ENCODE assay signal across 9 cellular contexts in genomic region chr2:216619411-216620393, GRCh38. TPM values are rescaled to one million over a fixed set of nuclear protein-coding genes. Genes with fewer than 3 reads are reported as not detected.
DNase-seq lines count a peak whose midpoint lies in the region; ATAC-seq lines count a peak whose summit lies in the region.
"Had no signal": no experiment of that assay in that cellular context is flagged by ENCODE, and none has a peak within 500 bp of the region (broad histone marks: within the 10 kb centered on the region; RNA-seq: fewer than 3 reads in every experiment).

No MANE protein-coding gene starts in this region.

- no peaks in the 10 kb centered on the region for H3K36me3 Mint-ChIP-seq in activated T-helper 1 cell treated with anti-CD3 and anti-CD28 coated beads, Interleukin-12 subunit alpha, Interleukin-12 subunit beta, Interleukin-2, Interleukin-4 antibody, amounts not matched to agents 30 ng/mL and 10 ng/mL and 1 ng/mL, durations not matched to agents 14 hours and 24 hours and 36 hours (ENCODE audit: low read depth)
- H3K36me3 Mint-ChIP-seq in naive thymus-derived CD4-positive, alpha-beta T cell, result no peaks in the 10 kb centered on the region

- H3K27ac ChIP-seq in naive thymus-derived CD4-positive, alpha-beta T cell (ENCODE audit: low read depth, low read length), result no peak overlapping the region

- CTCF ChIA-PET in naive thymus-derived CD4-positive, alpha-beta T cell (lab: Charles Lee), result no interaction called here

- no peaks in the 10 kb centered on the region for H3K9me3 Mint-ChIP-seq in activated T-helper 1 cell treated with anti-CD3 and anti-CD28 coated beads, Interleukin-12 subunit alpha, Interleukin-12 subunit beta, Interleukin-2, Interleukin-4 antibody, amounts not matched to agents 30 ng/mL and 10 ng/mL and 1 ng/mL, durations not matched to agents 14 hours and 24 hours and 36 hours
- H3K9me3 Mint-ChIP-seq in naive thymus-derived CD4-positive, alpha-beta T cell, result peaks cover 0 to 7% (median 0%) of the 10 kb centered on the region in 11 donors

- POLR2A ChIA-PET in naive thymus-derived CD4-positive, alpha-beta T cell (lab: Charles Lee), result no interaction called here

- intact Hi-C loops in activated T-helper 1 cell treated with anti-CD3 and anti-CD28 coated beads, Interleukin-12 subunit alpha, Interleukin-12 subunit beta, Interleukin-2, Interleukin-4 antibody, amounts not matched to agents 30 ng/mL and 10 ng/mL and 1 ng/mL, durations not matched to agents 14 hours and 24 hours and 36 hours (cut with micrococcal nuclease), result no loop called here
- intact Hi-C loops in naive thymus-derived CD4-positive, alpha-beta T cell (cut with micrococcal nuclease), result no loop called here

- DNase-seq in NCI-H2107 treated with DMSO at 0.1 percent for 48 hours (lab: John Stamatoyannopoulos, UW; ENCODE audit: unreplicated experiment) (peak; percentile 90), RPMI8226 (no peak), Ammon's horn (ENCODE audit: low spot score) (no peak)
- no peak for DNase-seq in activated T-helper 1 cell treated with anti-CD3 and anti-CD28 coated beads, Interleukin-12 subunit alpha, Interleukin-12 subunit beta, Interleukin-2, Interleukin-4 antibody, amounts not matched to agents 30 ng/mL and 10 ng/mL and 1 ng/mL, durations not matched to agents 14 hours and 24 hours and 36 hours (ENCODE audit: low spot score)
- peak in 1 of 9 donors; percentile 3 for DNase-seq in naive thymus-derived CD4-positive, alpha-beta T cell
- DNase-seq: NCI-H526 treated with DMSO at 0.1 percent for 48 hours had no signal

- H3K9me3 ChIP-seq in naive thymus-derived CD4-positive, alpha-beta T cell (ENCODE audit: control insufficient read depth in 2 of 3, low read length in 3 of 3), result no peaks in the 10 kb centered on the region

- H3K4me3 Mint-ChIP-seq in activated T-helper 1 cell treated with anti-CD3 and anti-CD28 coated beads, Interleukin-12 subunit alpha, Interleukin-12 subunit beta, Interleukin-2, Interleukin-4 antibody, amounts not matched to agents 30 ng/mL and 10 ng/mL and 1 ng/mL, durations not matched to agents 14 hours and 24 hours and 36 hours, result no peak overlapping the region
- peak overlapping the region in 1 of 10 donors; percentile 39 for H3K4me3 Mint-ChIP-seq in naive thymus-derived CD4-positive, alpha-beta T cell

- no peaks in the 10 kb centered on the region for H3K4me1 ChIP-seq in naive thymus-derived CD4-positive, alpha-beta T cell (ENCODE audit: control insufficient read depth in 2 of 2, insufficient read depth in 2 of 2, low read length in 2 of 2)

- peak overlapping the region; percentile 72 for H3K27ac Mint-ChIP-seq in activated T-helper 1 cell treated with anti-CD3 and anti-CD28 coated beads, Interleukin-12 subunit alpha, Interleukin-12 subunit beta, Interleukin-2, Interleukin-4 antibody, amounts not matched to agents 30 ng/mL and 10 ng/mL and 1 ng/mL, durations not matched to agents 14 hours and 24 hours and 36 hours
- peak overlapping the region in 5 of 9 donors; percentile 46 to 82 (median 52) for H3K27ac Mint-ChIP-seq in naive thymus-derived CD4-positive, alpha-beta T cell

- no peaks in the 10 kb centered on the region for H3K36me3 ChIP-seq in naive thymus-derived CD4-positive, alpha-beta T cell (ENCODE audit: control insufficient read depth in 2 of 3, insufficient read depth in 3 of 3, low read length in 3 of 3)

- peaks cover 6% of the 10 kb centered on the region for H3K27me3 Mint-ChIP-seq in activated T-helper 1 cell treated with anti-CD3 and anti-CD28 coated beads, Interleukin-12 subunit alpha, Interleukin-12 subunit beta, Interleukin-2, Interleukin-4 antibody, amounts not matched to agents 30 ng/mL and 10 ng/mL and 1 ng/mL, durations not matched to agents 14 hours and 24 hours and 36 hours (ENCODE audit: insufficient read depth)
- H3K27me3 Mint-ChIP-seq in naive thymus-derived CD4-positive, alpha-beta T cell, result peaks cover 0 to 10% (median 5%) of the 10 kb centered on the region in 5 donors

- H3K4me3 ChIP-seq in naive thymus-derived CD4-positive, alpha-beta T cell (ENCODE audit: low read length), result no peak overlapping the region

- H3K4me1 Mint-ChIP-seq in activated T-helper 1 cell treated with anti-CD3 and anti-CD28 coated beads, Interleukin-12 subunit alpha, Interleukin-12 subunit beta, Interleukin-2, Interleukin-4 antibody, amounts not matched to agents 30 ng/mL and 10 ng/mL and 1 ng/mL, durations not matched to agents 14 hours and 24 hours and 36 hours (ENCODE audit: low read depth), result peaks cover 12% of the 10 kb centered on the region
- H3K4me1 Mint-ChIP-seq in naive thymus-derived CD4-positive, alpha-beta T cell, result peaks cover 0 to 27% (median 7%) of the 10 kb centered on the region in 7 donors

- ATAC-seq in GM18868 (IDR thresholded peaks at IDR 0.05; ENCODE audit: unreplicated experiment), result peak; percentile 49
- no peak for ATAC-seq in naive thymus-derived CD4-positive, alpha-beta T cell
- ATAC-seq in GM21717 (IDR thresholded peaks at IDR 0.05; ENCODE audit: unreplicated experiment), result no peak
- ATAC-seq in GM18873 (IDR thresholded peaks at IDR 0.05; ENCODE audit: low FRiP score, unreplicated experiment), result no peak

- no peaks in the 10 kb centered on the region for H3K27me3 ChIP-seq in naive thymus-derived CD4-positive, alpha-beta T cell (ENCODE audit: control insufficient read depth in 2 of 2, insufficient read depth in 2 of 2, low read length in 2 of 2)

RNA-seq across cellular contexts. Expression of gene IGFBP2, which starts 13.5 kb away (rescaled TPM):
- 11.1 and 12.3 TPM in 2 replicates for total RNA-seq in activated T-helper 1 cell treated with anti-CD3 and anti-CD28 coated beads, Interleukin-12 subunit alpha, Interleukin-12 subunit beta, Interleukin-2, Interleukin-4 antibody, amounts not matched to agents 30 ng/mL and 10 ng/mL and 1 ng/mL, durations not matched to agents 14 hours and 24 hours and 36 hours
- total RNA-seq in naive thymus-derived CD4-positive, alpha-beta T cell, result 10 to 100 TPM in 1 of 5 experiments, not detected in 4; 58.9 TPM
- polyA plus RNA-seq in naive thymus-derived CD4-positive, alpha-beta T cell, result under 1 TPM in 1 of 2 donors, not detected in 1; 0.18 TPM
